In the genomic region with DNA sequence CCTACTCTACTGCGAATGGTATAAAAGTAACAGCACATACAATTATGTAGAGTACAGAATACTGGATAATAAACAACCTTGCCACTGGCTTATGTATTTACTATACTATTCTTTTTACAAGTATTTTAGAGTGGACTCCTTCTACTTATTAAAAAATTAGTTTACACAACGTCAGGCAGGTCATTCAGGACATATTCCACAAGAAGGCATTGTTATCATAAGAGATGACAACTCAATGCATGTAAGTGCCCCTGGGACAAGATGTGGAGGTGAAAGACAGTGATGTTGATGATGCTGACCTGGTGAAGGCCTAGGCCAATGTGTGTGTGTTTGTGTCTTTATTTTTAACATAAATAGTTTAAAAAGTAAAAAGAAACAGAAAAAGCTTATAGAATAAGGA, we compare ENCODE assay signal across 17 cellular contexts.
DNase-seq lines count a peak whose midpoint lies in the region; ATAC-seq and TF ChIP-seq lines count a peak whose summit lies in the region.
"Had no signal": no experiment of that assay in that cellular context is flagged by ENCODE, and none has a peak within 500 bp of the region (broad histone marks: within the 10 kb centered on the region; RNA-seq: fewer than 3 reads in every experiment).

No MANE protein-coding gene starts in this region.

- in situ Hi-C loops in Panc1 (cut with HindIII; ENCODE audit: low pct_unique_long_range_greater_than_20kb, low sequenced_read_pairs) = no loop called here

- no peaks in the 10 kb centered on the region for H3K36me3 Mint-ChIP-seq in endodermal cell (ENCODE audit: low read depth)

- no peaks in the 10 kb centered on the region for H3K9me3 Mint-ChIP-seq in endodermal cell

- H3K9me3 ChIP-seq in Panc1 (ENCODE audit: control insufficient read depth, insufficient read depth, low read depth, low read length) (no peaks in the 10 kb centered on the region), endodermal cell (ENCODE audit: control insufficient read depth, low read length) (no peaks in the 10 kb centered on the region)
- H3K9me3 ChIP-seq: BLaER1 treated with 17β-estradiol and CSF1 and Interleukin-3, amounts not matched to agents 10 nM and 100 nM; SJCRH30 had no signal

- POLR2A ChIA-PET in Panc1 (lab: Charles Lee) = no interaction called here

- TF ChIP-seq CTCF in LNCaP clone FGC (IDR thresholded peaks at IDR 0.05; ENCODE audit: control insufficient read depth, extremely low read depth, insufficient read depth) = peak; percentile 57
- TF ChIP-seq CTCF in Panc1 (IDR thresholded peaks at IDR 0.05) = peak; percentile 22; the same call in 1 of the 2 replicates
- no peak for TF ChIP-seq CTCF in endodermal cell (conservative IDR thresholded peaks at IDR 0.05)

- no peaks in the 10 kb centered on the region for H3K36me3 ChIP-seq in Panc1 (ENCODE audit: control insufficient read depth, insufficient read depth, low read length)
- no peaks in the 10 kb centered on the region for H3K36me3 ChIP-seq in endodermal cell (ENCODE audit: control insufficient read depth, insufficient read depth, low read length)
- H3K36me3 ChIP-seq: BLaER1 treated with 17β-estradiol and CSF1 and Interleukin-3, amounts not matched to agents 10 nM and 100 nM; SJCRH30 had no signal

- intact Hi-C loops in Panc1 (cut with micrococcal nuclease; ENCODE audit: unreplicated experiment) = no loop called here

- H3K27ac Mint-ChIP-seq in endodermal cell = no peak overlapping the region

- WGBS in endodermal cell (ENCODE audit: insufficient coverage in 1 of 2, insufficient read length in 1 of 2), 2 experiments = 75% methylated on average over 2 of the region's 2 CpGs; no CpG with 5 or more reads in 1 of the 2 experiments

- no peaks in the 10 kb centered on the region for H3K27me3 Mint-ChIP-seq in endodermal cell (ENCODE audit: insufficient read depth)

- H3K4me1 ChIP-seq in Panc1 (ENCODE audit: control insufficient read depth, insufficient read depth, low read length) = no peaks in the 10 kb centered on the region
- H3K4me1 ChIP-seq in endodermal cell (ENCODE audit: control insufficient read depth, insufficient read depth, low read length) = no peaks in the 10 kb centered on the region
- H3K4me1 ChIP-seq: BLaER1 treated with 17β-estradiol and CSF1 and Interleukin-3, amounts not matched to agents 10 nM and 100 nM; SJCRH30 had no signal

- H3K27ac ChIP-seq in Panc1 (ENCODE audit: low read length) = no peak overlapping the region
- H3K27ac ChIP-seq in endodermal cell (ENCODE audit: low read depth, low read length) = no peak overlapping the region
- H3K27ac ChIP-seq: BLaER1 treated with 17β-estradiol and CSF1 and Interleukin-3, amounts not matched to agents 10 nM and 100 nM; SJCRH30 had no signal

- no peak overlapping the region for H3K4me3 Mint-ChIP-seq in endodermal cell

- no TSS peak for BruUV-seq in Panc1 (replicated peaks; lab: Mats Ljungman, UMichigan)

- no peak overlapping the region for H3K4me3 ChIP-seq in LNCaP clone FGC (ENCODE audit: low read depth, low read length)
- no peak overlapping the region for H3K4me3 ChIP-seq in Panc1 (ENCODE audit: low read depth in 2 of 2, low read length in 2 of 2)
- H3K4me3 ChIP-seq in endodermal cell (ENCODE audit: low read length) = no peak overlapping the region
- H3K4me3 ChIP-seq: BLaER1 treated with 17β-estradiol and CSF1 and Interleukin-3, amounts not matched to agents 10 nM and 100 nM; GM12878; K562; SJCRH30 had no signal

- DNase-seq in SIG-M5 treated with dmso at 0.1 percent for 504 hours (lab: John Stamatoyannopoulos, UW; ENCODE audit: unreplicated experiment) (peak; percentile 0), SIG-M5 (lab: John Stamatoyannopoulos, UW) (no peak), LNCaP clone FGC (ENCODE audit: low read depth) (peak; percentile 1), Panc1 (ENCODE audit: low read depth, low spot score) (no peak), endodermal cell (no peak), SK-N-DZ (ENCODE audit: low spot score) (no peak)
- DNase-seq: GDM1, NCI-H146, NCI-H2029 treated with DMSO at 0.1 percent for 48 hours, NCI-H510A, SW 1271, T-helper 2 cell had no signal

- CTCF ChIA-PET in Panc1 (lab: Charles Lee) = no interaction called here

- H3K4me1 Mint-ChIP-seq in endodermal cell = no peaks in the 10 kb centered on the region

- no peak overlapping the region for H3K9ac ChIP-seq in endodermal cell (ENCODE audit: extremely low read depth, low read length, poor library complexity, severe bottlenecking)
- H3K9ac ChIP-seq: BLaER1 treated with 17β-estradiol and CSF1 and Interleukin-3, amounts not matched to agents 10 nM and 100 nM had no signal

- ATAC-seq in Panc1 = no peak
- no peak for ATAC-seq in GM19395 (IDR thresholded peaks at IDR 0.05; ENCODE audit: unreplicated experiment)
- ATAC-seq: GM12878, K562 had no signal

- H3K27me3 ChIP-seq in Panc1 (ENCODE audit: control insufficient read depth, insufficient read depth, low read length) (no peaks in the 10 kb centered on the region), endodermal cell (ENCODE audit: control insufficient read depth, insufficient read depth, low read length, poor library complexity, severe bottlenecking) (no peaks in the 10 kb centered on the region)
- H3K27me3 ChIP-seq: BLaER1 treated with 17β-estradiol and CSF1 and Interleukin-3, amounts not matched to agents 10 nM and 100 nM; SJCRH30 had no signal

Comparison
In these comparisons a context has a peak if more than half of its experiments do, and no peak if none do; other contexts are left out.
1. DNase-seq: peak in SIG-M5 treated with dmso at 0.1 percent for 504 hours (single experiment) and LNCaP clone FGC (single experiment); none in SIG-M5 (single experiment), Panc1 (single experiment), endodermal cell (single experiment) and SK-N-DZ (single experiment).